Comparison of ENCODE assay signal across 18 cellular contexts in genomic region chr6:53009511-53009910, GRCh38. TPM values are rescaled to one million over a fixed set of nuclear protein-coding genes. Genes with fewer than 3 reads are reported as not detected.
DNase-seq lines count a peak whose midpoint lies in the region; ATAC-seq and TF ChIP-seq lines count a peak whose summit lies in the region.
"Had no signal": no experiment of that assay in that cellular context is flagged by ENCODE, and none has a peak within 500 bp of the region (broad histone marks: within the 10 kb centered on the region; RNA-seq: fewer than 3 reads in every experiment).

No MANE protein-coding gene starts in this region.

- H3K27ac Mint-ChIP-seq in Caco-2 (ENCODE audit: unreplicated experiment) (peak overlapping the region; percentile 2), T-helper 17 cell (peak overlapping the region; percentile 37), progenitor cell of endocrine pancreas (peak overlapping the region; percentile 1)
- H3K27ac Mint-ChIP-seq in activated CD4-positive, alpha-beta memory T cell treated with anti-CD3 and anti-CD28 coated beads, Interleukin-2, amount 10 ng/mL, durations not matched to agents 7 days and 5 days = no peak overlapping the region
- H3K27ac Mint-ChIP-seq: B cell; CD8-positive, alpha-beta T cell had no signal

- H3K9me3 ChIP-seq in Caco-2 = no peaks in the 10 kb centered on the region
- H3K9me3 ChIP-seq in T-helper 17 cell (ENCODE audit: control insufficient read depth, low read length, poor library complexity, severe bottlenecking) = no peaks in the 10 kb centered on the region
- H3K9me3 ChIP-seq: BLaER1 treated with 17β-estradiol and CSF1 and Interleukin-3, amounts not matched to agents 10 nM and 100 nM had no signal

- H3K36me3 ChIP-seq in Caco-2 (ENCODE audit: control insufficient read depth, insufficient read depth, low read length) = peaks cover 5% of the 10 kb centered on the region

- H3K4me3 ChIP-seq in Caco-2 (ENCODE audit: low read depth, low read length) (no peak overlapping the region), dorsolateral prefrontal cortex (no peak overlapping the region)
- H3K4me3 ChIP-seq: BLaER1 treated with 17β-estradiol and CSF1 and Interleukin-3, amounts not matched to agents 10 nM and 100 nM; GM12878 had no signal

- H3K27me3 ChIP-seq in Caco-2 (replicated peaks; ENCODE audit: control insufficient read depth, insufficient read depth, low read length) (no peaks in the 10 kb centered on the region), dorsolateral prefrontal cortex (no peaks in the 10 kb centered on the region)
- H3K27me3 ChIP-seq: BLaER1 treated with 17β-estradiol and CSF1 and Interleukin-3, amounts not matched to agents 10 nM and 100 nM had no signal

- H3K27me3 Mint-ChIP-seq in Caco-2 (ENCODE audit: insufficient read depth, unreplicated experiment) (no peaks in the 10 kb centered on the region), T-helper 17 cell (no peaks in the 10 kb centered on the region), progenitor cell of endocrine pancreas (no peaks in the 10 kb centered on the region)
- H3K27me3 Mint-ChIP-seq in activated CD4-positive, alpha-beta memory T cell treated with anti-CD3 and anti-CD28 coated beads, Interleukin-2, amount 10 ng/mL, durations not matched to agents 7 days and 5 days = no peaks in the 10 kb centered on the region
- H3K27me3 Mint-ChIP-seq: B cell had no signal

- POLR2A ChIA-PET in Caco-2 (lab: Charles Lee) = no interaction called here
- POLR2A ChIA-PET in activated CD4-positive, alpha-beta memory T cell treated with anti-CD3 and anti-CD28 coated beads, Interleukin-2, amount 10 ng/mL, durations not matched to agents 7 days and 5 days (lab: Charles Lee) = no interaction called here

- no peak for TF ChIP-seq CTCF in Caco-2 (IDR thresholded peaks at IDR 0.05; ENCODE audit: insufficient read depth in 1 of 2, low read depth in 1 of 2, low read length in 1 of 2, severe bottlenecking in 1 of 2, unreplicated experiment in 1 of 2)
- TF ChIP-seq CTCF in dorsolateral prefrontal cortex (IDR thresholded peaks at IDR 0.05 in 54 of 56, conservative IDR thresholded peaks at IDR 0.05 in 2 of 56; ENCODE audit: low read depth in 1 of 56, partially characterized antibody in 56 of 56) = no peak
- TF ChIP-seq CTCF in progenitor cell of endocrine pancreas (IDR thresholded peaks at IDR 0.05; ENCODE audit: unreplicated experiment) = no peak

- no peaks in the 10 kb centered on the region for H3K9me3 Mint-ChIP-seq in Caco-2 (ENCODE audit: unreplicated experiment)
- no peaks in the 10 kb centered on the region for H3K9me3 Mint-ChIP-seq in progenitor cell of endocrine pancreas (ENCODE audit: low read depth)
- no peaks in the 10 kb centered on the region for H3K9me3 Mint-ChIP-seq in activated CD4-positive, alpha-beta memory T cell treated with anti-CD3 and anti-CD28 coated beads, Interleukin-2, amount 10 ng/mL, durations not matched to agents 7 days and 5 days
- H3K9me3 Mint-ChIP-seq: CD8-positive, alpha-beta T cell had no signal

- CTCF ChIA-PET in Caco-2 (lab: Charles Lee) = interaction anchor here (1.5 kb wide), 1 partner anchor 14 kb away, joined by 6 read pairs; the partner anchor contains the start of gene GSTA4
- CTCF ChIA-PET in activated CD4-positive, alpha-beta memory T cell treated with anti-CD3 and anti-CD28 coated beads, Interleukin-2, amount 10 ng/mL, durations not matched to agents 7 days and 5 days (lab: Charles Lee) = no interaction called here

- H3K36me3 Mint-ChIP-seq in Caco-2 (ENCODE audit: insufficient read depth, unreplicated experiment) (peaks cover 35% of the 10 kb centered on the region), T-helper 17 cell (ENCODE audit: low read depth) (peaks cover 27% of the 10 kb centered on the region), progenitor cell of endocrine pancreas (ENCODE audit: insufficient read depth) (peaks cover 38% of the 10 kb centered on the region)
- peaks cover 49% of the 10 kb centered on the region for H3K36me3 Mint-ChIP-seq in activated CD4-positive, alpha-beta memory T cell treated with anti-CD3 and anti-CD28 coated beads, Interleukin-2, amount 10 ng/mL, durations not matched to agents 7 days and 5 days (ENCODE audit: low read depth)

- H3K27ac ChIP-seq in dorsolateral prefrontal cortex = peak overlapping the region in 37 of 59 donors; percentile 4 to 82 (median 45)
- H3K27ac ChIP-seq: BLaER1 treated with 17β-estradiol and CSF1 and Interleukin-3, amounts not matched to agents 10 nM and 100 nM had no signal

- no peak for ATAC-seq in T-helper 17 cell
- ATAC-seq: CD8-positive, alpha-beta T cell; GM12878; HCT116 had no signal

- H3K4me3 Mint-ChIP-seq in Caco-2 (ENCODE audit: unreplicated experiment) = no peak overlapping the region
- no peak overlapping the region for H3K4me3 Mint-ChIP-seq in T-helper 17 cell
- H3K4me3 Mint-ChIP-seq in progenitor cell of endocrine pancreas (ENCODE audit: low read depth) = no peak overlapping the region
- H3K4me3 Mint-ChIP-seq in activated CD4-positive, alpha-beta memory T cell treated with anti-CD3 and anti-CD28 coated beads, Interleukin-2, amount 10 ng/mL, durations not matched to agents 7 days and 5 days = no peak overlapping the region
- H3K4me3 Mint-ChIP-seq: B cell; CD8-positive, alpha-beta T cell had no signal

- no TSS peak for BruUV-seq in Caco-2 (replicated peaks; lab: Mats Ljungman, UMichigan)

- peaks cover 45% of the 10 kb centered on the region for H3K4me1 ChIP-seq in Caco-2
- H3K4me1 ChIP-seq: BLaER1 treated with 17β-estradiol and CSF1 and Interleukin-3, amounts not matched to agents 10 nM and 100 nM had no signal

- DNase-seq in Caco-2 (no peak), T-helper 17 cell (no peak), dorsolateral prefrontal cortex (no peak), progenitor cell of endocrine pancreas (ENCODE audit: low spot score, unreplicated experiment) (no peak), dermis blood vessel endothelial cell (no peak), NCI-H1105 treated with DMSO at 0.1 percent for 48 hours (lab: John Stamatoyannopoulos, UW) (no peak)
- DNase-seq in activated CD4-positive, alpha-beta memory T cell treated with anti-CD3 and anti-CD28 coated beads, Interleukin-2, amount 10 ng/mL, durations not matched to agents 7 days and 5 days = no peak
- DNase-seq: CD8-positive, alpha-beta T cell; DMS 273 treated with DMSO at 0.1 percent for 48 hours; DMS53; DND-41; EL; GOT3; H7 had no signal

- intact Hi-C loops in Caco-2 (cut with micrococcal nuclease; ENCODE audit: unreplicated experiment) = no loop called here
- intact Hi-C loops in dorsolateral prefrontal cortex (cut with DNase I) = no loop called here

- H3K4me1 Mint-ChIP-seq in Caco-2 (ENCODE audit: low read depth, unreplicated experiment) (peaks cover 14% of the 10 kb centered on the region), T-helper 17 cell (peaks cover 10% of the 10 kb centered on the region), progenitor cell of endocrine pancreas (ENCODE audit: low read depth) (peaks cover 12% of the 10 kb centered on the region)
- no peaks in the 10 kb centered on the region for H3K4me1 Mint-ChIP-seq in activated CD4-positive, alpha-beta memory T cell treated with anti-CD3 and anti-CD28 coated beads, Interleukin-2, amount 10 ng/mL, durations not matched to agents 7 days and 5 days
- H3K4me1 Mint-ChIP-seq: B cell had no signal

RNA-seq across cellular contexts. Expression of gene GSTA4, which starts 14.4 kb away (rescaled TPM):
- total RNA-seq in Caco-2 (2022) (29.5 and 30.3 TPM in 2 replicates), T-helper 17 cell (under 1 TPM; 0.60 to 0.87 TPM), dorsolateral prefrontal cortex (10 to 100 TPM; 26.7 to 82.7 (median 57.8) TPM), progenitor cell of endocrine pancreas (44.7 and 45.6 TPM in 2 replicates), dermis blood vessel endothelial cell (17.7 and 26.1 TPM in 2 replicates)
- 10 to 100 TPM; 13.0 TPM for total RNA-seq in activated CD4-positive, alpha-beta memory T cell treated with anti-CD3 and anti-CD28 coated beads, Interleukin-2, amount 10 ng/mL, durations not matched to agents 7 days and 5 days

RNA-seq across cellular contexts. Expression of gene CILK1, which starts 52.1 kb away (rescaled TPM):
- 14.5 and 15.5 TPM in 2 replicates for total RNA-seq in Caco-2 (2022)
- 1 to 10 TPM; 7.4 to 8.2 TPM for total RNA-seq in T-helper 17 cell
- 10 to 100 TPM in 116 of 120 experiments, 1 to 10 TPM in 4; 9.1 to 27.8 (median 14.9) TPM for total RNA-seq in dorsolateral prefrontal cortex
- 14.8 and 15.1 TPM in 2 replicates for total RNA-seq in progenitor cell of endocrine pancreas
- total RNA-seq in dermis blood vessel endothelial cell = 4.6 and 6.8 TPM in 2 replicates
- total RNA-seq in activated CD4-positive, alpha-beta memory T cell treated with anti-CD3 and anti-CD28 coated beads, Interleukin-2, amount 10 ng/mL, durations not matched to agents 7 days and 5 days = 10 to 100 TPM in 1 of 2 experiments, 1 to 10 TPM in 1; 9.9 to 10.5 TPM

RNA-seq across cellular contexts. Expression of gene FBXO9, which starts 55.7 kb away (rescaled TPM):
- 104 and 111 TPM in 2 replicates for total RNA-seq in Caco-2 (2022)
- total RNA-seq in T-helper 17 cell = 10 to 100 TPM; 59.0 to 68.6 TPM
- 100 to 1,000 TPM in 115 of 120 experiments, 10 to 100 TPM in 5; 91.4 to 209 (median 146) TPM for total RNA-seq in dorsolateral prefrontal cortex
- total RNA-seq in progenitor cell of endocrine pancreas = 84.7 and 85.7 TPM in 2 replicates
- total RNA-seq in dermis blood vessel endothelial cell = 36.9 and 41.6 TPM in 2 replicates
- total RNA-seq in activated CD4-positive, alpha-beta memory T cell treated with anti-CD3 and anti-CD28 coated beads, Interleukin-2, amount 10 ng/mL, durations not matched to agents 7 days and 5 days = 10 to 100 TPM; 72.2 to 74.1 TPM
